1 cellular context compared by ENCODE assay signal in genomic region chr2:201985740-201986735, GRCh38.
TF ChIP-seq lines count a peak whose summit lies in the region.

No MANE protein-coding gene starts in this region.

TF ChIP-seq in GM23338, 12 proteins besides CTCF, POLR2A, EP300 and RAD21 (continued from another document):
- TF ChIP-seq ETS1 (IDR thresholded peaks at IDR 0.05) (no peak), NANOG (IDR thresholded peaks at IDR 0.05; ENCODE audit: borderline replicate concordance) (no peak), ZNF114 (CRISPR knock-in tag; IDR thresholded peaks at IDR 0.05) (no peak), ZNF462 (CRISPR knock-in tag; IDR thresholded peaks at IDR 0.05) (no peak), POLR2AphosphoS5 (IDR thresholded peaks at IDR 0.05; ENCODE audit: low read depth) (no peak), EZH2 (IDR thresholded peaks at IDR 0.05; ENCODE audit: low read depth, unreplicated experiment) (no peak)
